ENCODE assay signal across 24 cellular contexts in genomic region chr5:4580772-4581171, GRCh38.
"Had no signal": no experiment of that assay in that cellular context is flagged by ENCODE, and none has a peak within 500 bp of the region (broad histone marks: within the 10 kb centered on the region; RNA-seq: fewer than 3 reads in every experiment).

No MANE protein-coding gene starts in this region.

- H3K9ac ChIP-seq: SK-N-SH had no signal

- H3K4me3 ChIP-seq: breast epithelium had no signal

- H3K36me3 ChIP-seq: breast epithelium had no signal

- H3K9me3 ChIP-seq: breast epithelium, SK-N-SH had no signal

- DNase-seq: activated CD4-positive, alpha-beta memory T cell treated with anti-CD3 and anti-CD28 coated beads for 36 hours; activated CD4-positive, alpha-beta T cell treated with anti-CD3 and anti-CD28 coated beads, Interleukin-2, amount 10 ng/mL, durations not matched to agents 7 days and 5 days; activated CD4-positive, CD25-positive, alpha-beta regulatory T cell; activated CD8-positive, alpha-beta memory T cell treated with anti-CD3 and anti-CD28 coated beads for 24 hours; activated gamma-delta T cell treated with Interleukin-2 at 50 U/mL for 16 hours; activated naive CD4-positive, alpha-beta T cell treated with anti-CD3 and anti-CD28 coated beads, Interleukin-2, amount 10 ng/mL, durations not matched to agents 7 days and 5 days; activated naive CD8-positive, alpha-beta T cell treated with anti-CD3 and anti-CD28 coated beads for 36 hours; activated T-cell treated with anti-CD3 and anti-CD28 coated beads, Interleukin-2, amount 50 U/mL, for 72 hours; anterior cingulate cortex; central memory CD4-positive, alpha-beta T cell; KG1; NCI-H1048; NCI-H1930; NCI-H2171 treated with DMSO at 0.1 percent for 48 hours; NCI-H226; NCI-H526; NCI-H82; RPMI8226; SK-N-SH; T-helper 1 cell had no signal

- H3K27ac ChIP-seq: breast epithelium, VCaP had no signal

- H3K36me3 Mint-ChIP-seq: activated CD4-positive, alpha-beta memory T cell treated with anti-CD3 and anti-CD28 coated beads for 36 hours; activated naive CD4-positive, alpha-beta T cell treated with anti-CD3 and anti-CD28 coated beads, Interleukin-2, amount 10 ng/mL, durations not matched to agents 7 days and 5 days; activated naive CD8-positive, alpha-beta T cell treated with anti-CD3 and anti-CD28 coated beads for 36 hours had no signal

- H3K27me3 ChIP-seq: breast epithelium had no signal

- H3K4me2 ChIP-seq: SK-N-SH had no signal

- H3K4me1 Mint-ChIP-seq: activated CD4-positive, alpha-beta T cell treated with anti-CD3 and anti-CD28 coated beads, Interleukin-2, amount 10 ng/mL, durations not matched to agents 7 days and 5 days; activated naive CD4-positive, alpha-beta T cell treated with anti-CD3 and anti-CD28 coated beads, Interleukin-2, amount 10 ng/mL, durations not matched to agents 7 days and 5 days; activated naive CD8-positive, alpha-beta T cell treated with anti-CD3 and anti-CD28 coated beads for 36 hours had no signal

- H3K27me3 Mint-ChIP-seq: activated CD4-positive, alpha-beta memory T cell treated with anti-CD3 and anti-CD28 coated beads for 36 hours; activated CD4-positive, alpha-beta T cell treated with anti-CD3 and anti-CD28 coated beads, Interleukin-2, amount 10 ng/mL, durations not matched to agents 7 days and 5 days; activated naive CD4-positive, alpha-beta T cell treated with anti-CD3 and anti-CD28 coated beads, Interleukin-2, amount 10 ng/mL, durations not matched to agents 7 days and 5 days; activated naive CD8-positive, alpha-beta T cell treated with anti-CD3 and anti-CD28 coated beads for 36 hours had no signal

- H3K27ac Mint-ChIP-seq: activated CD4-positive, alpha-beta memory T cell treated with anti-CD3 and anti-CD28 coated beads for 36 hours; activated CD4-positive, alpha-beta T cell treated with anti-CD3 and anti-CD28 coated beads, Interleukin-2, amount 10 ng/mL, durations not matched to agents 7 days and 5 days; activated naive CD4-positive, alpha-beta T cell treated with anti-CD3 and anti-CD28 coated beads, Interleukin-2, amount 10 ng/mL, durations not matched to agents 7 days and 5 days; activated naive CD8-positive, alpha-beta T cell treated with anti-CD3 and anti-CD28 coated beads for 36 hours; activated T-cell treated with anti-CD3 and anti-CD28 coated beads, Interleukin-2, amount 50 U/mL, for 72 hours; activated T-helper 2 cell treated with anti-CD3 and anti-CD28 coated beads, Interferon-gamma antibody, Interleukin-2, Interleukin-4, amounts not matched to agents 10 μg/mL and 5 μg/mL and 100 μg/mL, durations not matched to agents 14 hours and 24 hours and 36 hours had no signal

- ATAC-seq: activated T-cell treated with anti-CD3 and anti-CD28 coated beads, Interleukin-2, amount 50 U/mL, for 72 hours; Right ventricle myocardium inferior had no signal

- H3K4me1 ChIP-seq: breast epithelium had no signal

- H3K4me3 Mint-ChIP-seq: activated CD4-positive, alpha-beta memory T cell treated with anti-CD3 and anti-CD28 coated beads for 36 hours; activated CD4-positive, alpha-beta T cell treated with anti-CD3 and anti-CD28 coated beads, Interleukin-2, amount 10 ng/mL, durations not matched to agents 7 days and 5 days; activated naive CD4-positive, alpha-beta T cell treated with anti-CD3 and anti-CD28 coated beads, Interleukin-2, amount 10 ng/mL, durations not matched to agents 7 days and 5 days; activated naive CD8-positive, alpha-beta T cell treated with anti-CD3 and anti-CD28 coated beads for 36 hours; activated T-cell treated with anti-CD3 and anti-CD28 coated beads, Interleukin-2, amount 50 U/mL, for 72 hours had no signal
